In the genomic region with DNA sequence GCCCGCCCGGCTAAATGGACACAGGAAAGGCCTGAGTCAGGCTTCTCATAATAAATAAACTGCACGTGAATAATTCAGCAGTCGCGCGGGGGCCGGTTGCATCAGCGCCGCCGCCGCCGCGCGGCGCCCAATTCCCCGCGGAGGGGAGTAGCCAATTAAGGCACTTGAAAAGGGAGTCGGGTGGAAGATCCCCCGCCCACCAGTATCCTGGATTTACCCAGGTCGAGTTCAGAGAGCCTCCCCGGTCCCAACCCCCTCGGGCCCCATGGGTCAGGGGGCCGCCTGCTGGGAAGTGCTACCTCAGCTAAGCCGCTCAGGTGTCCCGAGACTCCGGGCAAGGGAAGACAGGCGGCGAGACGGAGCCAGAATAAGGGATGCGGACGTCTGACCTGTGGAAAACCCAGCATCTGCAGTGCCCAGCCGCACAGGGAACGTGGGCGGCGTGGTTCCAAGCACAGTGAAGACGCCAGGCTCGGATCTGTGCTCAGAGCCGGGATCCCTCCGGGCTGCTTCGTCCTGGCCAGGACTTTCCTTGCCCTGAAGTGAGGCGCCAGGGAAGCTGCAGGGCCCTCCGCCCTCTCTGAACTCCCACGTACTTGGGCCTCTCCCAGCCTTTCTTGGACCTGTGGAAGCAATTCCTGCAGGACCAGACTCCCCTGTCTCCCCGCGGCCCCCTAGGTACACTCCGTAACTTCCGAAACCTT, we compare ENCODE assay signal across 14 cellular contexts. TPM values are rescaled to one million over a fixed set of nuclear protein-coding genes. Genes with fewer than 3 reads are reported as not detected.
DNase-seq lines count a peak whose midpoint lies in the region; ATAC-seq, FAIRE-seq and TF ChIP-seq lines count a peak whose summit lies in the region.
"Had no signal": no experiment of that assay in that cellular context is flagged by ENCODE, and none has a peak within 500 bp of the region (broad histone marks: within the 10 kb centered on the region; RNA-seq: fewer than 3 reads in every experiment).

No MANE protein-coding gene starts in this region.

- in situ Hi-C loops in GM12878 (cut with MboI), result no loop called here

- H3K79me1 ChIP-seq in mesendoderm (ENCODE audit: low read length), result no peaks in the 10 kb centered on the region

- H3K4me3 ChIP-seq in AG04450 (ENCODE audit: low read depth, low read length) (0 out of 2 replicates have a peak overlapping the region, but pooled peaks have one; percentile 25), GM12878 (no peak overlapping the region), mesendoderm (ENCODE audit: low read length) (no peak overlapping the region), MG63 (no peak overlapping the region)
- H3K4me3 ChIP-seq: ascending aorta; BLaER1 treated with 17β-estradiol and CSF1 and Interleukin-3, amounts not matched to agents 10 nM and 100 nM had no signal

- H3K79me2 ChIP-seq in GM12878 (ENCODE audit: control insufficient read depth, insufficient read depth, low read length) (no peaks in the 10 kb centered on the region), mesendoderm (ENCODE audit: control insufficient read depth, insufficient read depth, low read length) (no peaks in the 10 kb centered on the region)

- H3K56ac ChIP-seq in mesendoderm (ENCODE audit: low read length), result peak overlapping the region; percentile 59

- TF ChIP-seq RAD21 in GM12878 (IDR thresholded peaks at IDR 0.05; ENCODE audit: insufficient read depth, low read depth, low read length), result no peak

- peaks cover 84% of the 10 kb centered on the region for H3K27me3 ChIP-seq in AG04450 (ENCODE audit: control insufficient read depth, insufficient read depth, low read length)
- peaks cover 33 to 38% of the 10 kb centered on the region in 2 experiments for H3K27me3 ChIP-seq in GM12878 (replicated peaks in 1 of 2; ENCODE audit: control insufficient read depth in 2 of 2, insufficient read depth in 2 of 2, low read length in 1 of 2)
- peaks cover 67% of the 10 kb centered on the region for H3K27me3 ChIP-seq in mesendoderm (ENCODE audit: insufficient read depth, low read length, poor library complexity)
- no peaks in the 10 kb centered on the region for H3K27me3 ChIP-seq in MG63

- H2BK15ac ChIP-seq in mesendoderm (replicated peaks; ENCODE audit: low read depth), result no peak overlapping the region

- H3K4me2 ChIP-seq in GM12878 (ENCODE audit: control insufficient read depth, insufficient read depth) (no peak overlapping the region), mesendoderm (ENCODE audit: low read length) (peak overlapping the region; percentile 84)
- H3K4me2 ChIP-seq: BLaER1 treated with 17β-estradiol and CSF1 and Interleukin-3, amounts not matched to agents 10 nM and 100 nM had no signal

- no peak overlapping the region for H4K8ac ChIP-seq in mesendoderm (ENCODE audit: low read depth, low read length)

- H3K9ac ChIP-seq in GM12878 (ENCODE audit: control insufficient read depth, insufficient read depth, low read length) (no peak overlapping the region), mesendoderm (ENCODE audit: low read length) (peak overlapping the region; percentile 1)
- H3K9ac ChIP-seq: BLaER1 treated with 17β-estradiol and CSF1 and Interleukin-3, amounts not matched to agents 10 nM and 100 nM had no signal

- H3K4me1 ChIP-seq in GM12878 (ENCODE audit: control insufficient read depth, insufficient read depth, low read length) (no peaks in the 10 kb centered on the region), mesendoderm (ENCODE audit: control insufficient read depth, low read depth, low read length) (no peaks in the 10 kb centered on the region)
- H3K4me1 ChIP-seq: BLaER1 treated with 17β-estradiol and CSF1 and Interleukin-3, amounts not matched to agents 10 nM and 100 nM had no signal

- RAD21 ChIA-PET in GM12878 (lab: Charles Lee; ENCODE audit: unreplicated experiment), result no interaction called here

- FAIRE-seq in GM12878 (lab: Jason Lieb, UNC), result no peak
- FAIRE-seq: urothelium cell line had no signal

- H2AFZ ChIP-seq in GM12878 (ENCODE audit: control insufficient read depth, low read depth, low read length), result no peak overlapping the region

- BruUV-seq in GM12878 (replicated peaks; lab: Mats Ljungman, UMichigan), result no TSS peak

- 21% methylated on average over 46 of the region's 47 CpGs for whole genome bisulfite sequencing in GM12878 (ENCODE audit: insufficient coverage, insufficient replicate concordance, low lambda C conversion rate, missing lambda C conversion rate)
- no CpG with 5 or more reads among the region's 47 CpGs for WGBS in mesendoderm (ENCODE audit: extremely low coverage, insufficient coverage, low lambda C conversion rate)

- SMC1A ChIA-PET in GM12878 (lab: Charles Lee; ENCODE audit: uncharacterized antibody, unreplicated experiment), result interaction anchor here (1.0 kb wide), 1 partner anchor 8 kb away, joined by 3 read pairs; no protein-coding TSS in a partner anchor

- H3K23ac ChIP-seq in mesendoderm (ENCODE audit: low read length), result no peak overlapping the region

- intact Hi-C loops in GM12878 (cut with micrococcal nuclease; ENCODE audit: unreplicated experiment), result no loop called here

- no peak for TF ChIP-seq POLR2A in GM12878 (IDR thresholded peaks at IDR 0.05; ENCODE audit: low read depth, low read length)

- no peaks in the 10 kb centered on the region for H3K36me3 ChIP-seq in GM12878 (ENCODE audit: control insufficient read depth in 2 of 2, insufficient read depth in 2 of 2, low read length in 1 of 2)
- H3K36me3 ChIP-seq in mesendoderm (ENCODE audit: control insufficient read depth, insufficient read depth, low read length), result no peaks in the 10 kb centered on the region
- no peaks in the 10 kb centered on the region for H3K36me3 ChIP-seq in MG63
- H3K36me3 ChIP-seq: ascending aorta; BLaER1 treated with 17β-estradiol and CSF1 and Interleukin-3, amounts not matched to agents 10 nM and 100 nM had no signal

- H3K9me3 ChIP-seq in AG04450 (ENCODE audit: control insufficient read depth, insufficient read depth, low read length) (peaks cover 12% of the 10 kb centered on the region), GM12878 (replicated peaks; ENCODE audit: control insufficient read depth, insufficient read depth, low read length) (no peaks in the 10 kb centered on the region), MG63 (no peaks in the 10 kb centered on the region)
- H3K9me3 ChIP-seq: ascending aorta; BLaER1 treated with 17β-estradiol and CSF1 and Interleukin-3, amounts not matched to agents 10 nM and 100 nM had no signal

- H3K27ac ChIP-seq in AG04450 (ENCODE audit: low read depth, low read length) (peak overlapping the region; percentile 31), GM12878 (ENCODE audit: control insufficient read depth, insufficient read depth) (no peak overlapping the region), mesendoderm (ENCODE audit: low read depth, low read length) (no peak overlapping the region)
- H3K27ac ChIP-seq: ascending aorta; BLaER1 treated with 17β-estradiol and CSF1 and Interleukin-3, amounts not matched to agents 10 nM and 100 nM had no signal

- POLR2A ChIA-PET in AG04450 (lab: Yijun Ruan, JAX) (no interaction called here), GM12878 (lab: Charles Lee) (no interaction called here)

- DNase-seq in AG04450 (ENCODE audit: low read depth, low spot score) (no peak), GM03348 (ENCODE audit: low spot score) (peak; percentile 47), GM12878 (ENCODE audit: low read depth, low spot score) (no peak), mesendoderm (peak; percentile 48), AML-193 (lab: John Stamatoyannopoulos, UW) (no peak), NCI-H2029 (lab: John Stamatoyannopoulos, UW) (no peak), MG63 (no peak)
- no peak for DNase-seq in activated effector memory CD4-positive, alpha-beta T cell treated with anti-CD3 and anti-CD28 coated beads, Interleukin-2, amount 50 U/mL, for 16 hours
- DNase-seq: hypothalamus, KG1, NCI-H2029 treated with DMSO at 0.1 percent for 48 hours had no signal

- no peak for ATAC-seq in GM12878

- TF ChIP-seq EP300 in GM12878 (IDR thresholded peaks at IDR 0.05; ENCODE audit: borderline replicate concordance in 1 of 2, control insufficient read depth in 1 of 2, low read depth in 2 of 2, low read length in 2 of 2), result no peak

- TF ChIP-seq CTCF in AG04450 (IDR thresholded peaks at IDR 0.05; ENCODE audit: low read depth, low read length) (no peak), GM12878 (IDR thresholded peaks at IDR 0.05 in 2 of 3, conservative IDR thresholded peaks at IDR 0.05 in 1 of 3; ENCODE audit: control insufficient read depth in 2 of 3, extremely low read depth in 1 of 3, insufficient read depth in 1 of 3, low read depth in 3 of 3, low read length in 3 of 3) (no peak)

- no peak overlapping the region for H4K5ac ChIP-seq in mesendoderm (ENCODE audit: low read length)

- H2BK120ac ChIP-seq in mesendoderm (ENCODE audit: low read depth, low read length), result no peak overlapping the region

- CTCF ChIA-PET in AG04450 (lab: Charles Lee), result interaction anchor here (1.3 to 1.9 kb wide), 2 partner anchors 22 to 334 kb away, joined by 5 to 10 read pairs; no protein-coding TSS in a partner anchor
- CTCF ChIA-PET in GM12878 (lab: Yijun Ruan, JAX), result interaction anchor here (1.0 to 1.3 kb wide), 2 partner anchors 23 to 230 kb away, joined by 3 to 5 read pairs; no protein-coding TSS in a partner anchor

- no peak overlapping the region for H2BK5ac ChIP-seq in mesendoderm (ENCODE audit: low read length)

- no peaks in the 10 kb centered on the region for H4K20me1 ChIP-seq in GM12878 (ENCODE audit: control insufficient read depth, insufficient read depth)

- H3K4ac ChIP-seq in mesendoderm (ENCODE audit: low read depth, low read length), result no peak overlapping the region

- H2AK5ac ChIP-seq in mesendoderm (ENCODE audit: low read length), result no peak overlapping the region

- H3K18ac ChIP-seq in mesendoderm (ENCODE audit: low read length), result no peak overlapping the region

RNA-seq across cellular contexts. Expression of a gene that starts 7.3 kb away (rescaled TPM):
- not detected in 2 replicates for polyA plus RNA-seq in AG04450 (2011; rRNA removed)
- polyA minus RNA-seq in AG04450 (2011; rRNA and poly(A)+ RNA removed), result not detected in 2 replicates
- total RNA-seq in GM12878 (2013; cell fraction: nucleolus; rRNA removed), result not detected in 2 replicates
- not detected in 2 replicates for total RNA-seq in GM12878 (2014; rRNA removed)
- not detected in 2 replicates for total RNA-seq in GM12878 (2014; rRNA removed; fragmentation: Illumina TruSeq; extraction: Trizol)
- total RNA-seq in GM12878 (2021), result not detected in 2 replicates
- not detected for polyA plus RNA-seq in GM12878 (2011; ENCODE audit: low read depth)
- not detected in 2 replicates for polyA plus RNA-seq in GM12878 (2011; rRNA removed)
- not detected in 2 replicates for polyA plus RNA-seq in GM12878 (2011; cell fraction: cytosol; rRNA removed)
- not detected in 2 replicates for polyA plus RNA-seq in GM12878 (2011; cell fraction: nucleus; rRNA removed)
- not detected in 2 replicates for polyA plus RNA-seq in GM12878 (2012)
- not detected in 2 replicates for polyA plus RNA-seq in GM12878 (2014; fragmentation: Illumina TruSeq; extraction: Trizol)
- polyA plus RNA-seq in GM12878 (2014; fragmentation: Nextera tagmentation; extraction: Ambion mirVana), result not detected
- not detected in 2 replicates for polyA plus RNA-seq in GM12878 (2014; rRNA removed)
- polyA plus RNA-seq in GM12878 (2016; fragmentation: Nextera tagmentation; extraction: Ambion mirVana), result not detected
- not detected in 2 replicates for polyA minus RNA-seq in GM12878 (2011; rRNA and poly(A)+ RNA removed)
- polyA minus RNA-seq in GM12878 (2011; cell fraction: cytosol; rRNA and poly(A)+ RNA removed), result not detected in 2 replicates
- polyA minus RNA-seq in GM12878 (2011; cell fraction: nucleus; rRNA and poly(A)+ RNA removed), result not detected in 2 replicates
- polyA plus RNA-seq in mesendoderm (2013, experiment 1 of 2), result not detected
- polyA plus RNA-seq in mesendoderm (2013, experiment 2 of 2), result not detected
- 2.0 and 3.0 TPM in 2 replicates for total RNA-seq in MG63 (2014; rRNA removed; shearing (Covaris generic); ENCODE audit: low replicate concordance)
- total RNA-seq: ascending aorta had no signal

Comparison
In these comparisons a context has a peak if more than half of its experiments do, and no peak if none do; other contexts are left out.
1. DNase-seq: peak in GM03348 (single experiment) and mesendoderm (single experiment); none in AG04450 (single experiment), GM12878 (single experiment), AML-193 (0 of 2), activated effector memory CD4-positive, alpha-beta T cell treated with anti-CD3 and anti-CD28 coated beads, Interleukin-2, amount 50 U/mL, for 16 hours (single experiment), NCI-H2029 (single experiment) and MG63 (single experiment).